Comparison of ENCODE assay signal across 12 cellular contexts in the genomic region with DNA sequence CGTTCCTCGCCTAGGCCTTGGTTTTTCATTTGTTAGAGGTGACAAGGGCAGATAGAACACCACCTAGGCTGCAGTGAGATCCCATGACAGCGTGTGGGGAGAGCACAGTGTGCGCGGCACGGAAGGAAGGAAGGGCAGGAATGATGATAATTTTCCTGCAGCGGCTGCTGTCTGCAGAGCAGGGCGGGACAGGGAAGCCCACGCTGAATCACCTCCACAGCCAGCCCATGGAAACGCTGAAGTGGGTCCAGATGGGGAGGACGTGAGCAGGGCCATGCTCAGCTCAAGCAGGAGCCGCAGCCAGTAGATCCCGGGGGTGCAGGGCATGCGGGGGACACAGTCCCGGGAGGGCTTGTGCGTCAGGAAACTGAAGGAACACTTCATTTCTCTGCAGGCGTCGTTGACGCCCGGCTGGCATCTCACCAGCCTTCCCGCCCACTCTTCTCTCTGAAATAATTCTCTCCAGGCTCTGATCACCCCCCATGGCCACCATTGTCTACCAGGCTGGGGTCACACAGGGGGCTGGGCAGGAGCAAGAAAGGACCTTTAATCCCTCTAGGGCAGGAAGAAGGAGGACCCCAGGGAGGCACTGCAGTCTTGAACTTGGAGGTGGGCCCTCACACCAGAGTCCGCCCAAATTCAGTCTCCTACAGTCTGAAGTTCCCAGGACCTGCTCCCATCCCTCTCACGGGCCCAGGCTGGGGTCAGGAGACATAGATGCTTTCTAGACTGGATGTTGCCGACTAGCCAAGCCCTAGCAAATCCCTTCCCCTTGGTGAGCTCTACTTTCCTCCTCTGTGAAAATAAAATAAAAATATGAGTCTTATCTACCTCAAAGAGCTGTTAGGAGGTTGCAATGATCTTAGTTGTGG. TPM values are rescaled to one million over a fixed set of nuclear protein-coding genes. Genes with fewer than 3 reads are reported as not detected.
A peak's percentile ranks its signal among the peaks of the same experiment; 100 is the strongest.
DNase-seq lines count a peak whose midpoint lies in the region; TF ChIP-seq lines count a peak whose summit lies in the region.
"Had no signal": no experiment of that assay in that cellular context is flagged by ENCODE, and none has a peak within 500 bp of the region (broad histone marks: within the 10 kb centered on the region; RNA-seq: fewer than 3 reads in every experiment).

No MANE protein-coding gene starts in this region.

- H3K4me1 ChIP-seq in spleen: peaks cover 37 to 81% (median 63%) of the 10 kb centered on the region in 6 donors

- intact Hi-C loops in spleen (cut with DNase I; ENCODE audit: low total_unique reads): no loop called here

- H3K36me3 ChIP-seq in spleen: no peaks in the 10 kb centered on the region

- peaks cover 0 to 11% (median 0%) of the 10 kb centered on the region in 7 donors for H3K27me3 ChIP-seq in spleen (replicated peaks in 1 of 7)

- TF ChIP-seq CTCF in coronary artery (IDR thresholded peaks at IDR 0.05) (no peak), spleen (IDR thresholded peaks at IDR 0.05 in 8 of 11, conservative IDR thresholded peaks at IDR 0.05 in 3 of 11) (no peak)

- 60 to 74% (median 71%) methylated on average over 23 to 24 of the region's 24 CpGs for WGBS in spleen, 5 donors

- no peaks in the 10 kb centered on the region for H3K9me3 ChIP-seq in spleen

- no peak for TF ChIP-seq POLR2A in spleen (IDR thresholded peaks at IDR 0.05)

- H3K4me3 ChIP-seq in coronary artery (peak overlapping the region; percentile 38), spleen (no peak overlapping the region)
- H3K4me3 ChIP-seq: K562 had no signal

- H3K27ac ChIP-seq in coronary artery: peak overlapping the region; percentile 91 to 93
- peak overlapping the region; percentile 32 to 81 (median 60) for H3K27ac ChIP-seq in spleen

- DNase-seq in ELR (ENCODE audit: low read depth): peak; percentile 45
- DNase-seq in coronary artery (ENCODE audit: low spot score): peak; percentile 85
- DNase-seq in iris pigment epithelial cell (ENCODE audit: low read depth): peak; percentile 50
- DNase-seq in spleen: peak; percentile 83
- no peak for DNase-seq in A172 (ENCODE audit: low spot score)
- no peak for DNase-seq in NK-92 treated with Interleukin-12 subunit alpha and Interleukin-12 subunit beta, amount 100 ng/mL, for 24 hours (lab: John Stamatoyannopoulos, UW)
- DNase-seq in NCI-H345 (lab: John Stamatoyannopoulos, UW): no peak
- no peak for DNase-seq in D341Med (ENCODE audit: low spot score)
- DNase-seq: COR-L47, NCI-H526 treated with DMSO at 0.1 percent for 48 hours had no signal

RNA-seq across cellular contexts. Expression of a gene that starts 20.9 kb away (rescaled TPM):
- total RNA-seq in spleen: 100 to 1,000 TPM in 2 of 7 donors, 10 to 100 TPM in 5; 38.9 to 133 (median 68.9) TPM
- 10 to 100 TPM in 1 of 3 donors, 1 to 10 TPM in 2; 6.9 to 28.0 (median 9.3) TPM for polyA plus RNA-seq in spleen
- 7.2 and 9.0 TPM in 2 replicates for total RNA-seq in A172 (2014; rRNA removed; shearing (Covaris generic))
- polyA plus RNA-seq: neural cell had no signal

RNA-seq across cellular contexts. Expression of a gene that starts 41.5 kb away (rescaled TPM):
- total RNA-seq in spleen: 1 to 10 TPM in 3 of 7 donors, under 1 TPM in 3, not detected in 1; 0.26 to 1.2 (median 0.81) TPM
- under 1 TPM; 0.04 to 0.32 (median 0.14) TPM for polyA plus RNA-seq in spleen
- total RNA-seq in A172 (2014; rRNA removed; shearing (Covaris generic)): 0.07 and 0.45 TPM in 2 replicates
- total RNA-seq: K562 had no signal
- polyA plus RNA-seq: K562, neural cell had no signal

Comparison
In these comparisons a context has a peak if more than half of its experiments do, and no peak if none do; other contexts are left out.
1. DNase-seq: peak in ELR (single experiment), coronary artery (single experiment), iris pigment epithelial cell (single experiment) and spleen (single experiment); none in A172 (single experiment), NK-92 treated with Interleukin-12 subunit alpha and Interleukin-12 subunit beta, amount 100 ng/mL, for 24 hours (single experiment), NCI-H345 (single experiment) and D341Med (single experiment).